Comparison of ENCODE assay signal across 31 cellular contexts in genomic region chr1:224348137-224348536, GRCh38.
"Had no signal": no experiment of that assay in that cellular context is flagged by ENCODE, and none has a peak within 500 bp of the region (broad histone marks: within the 10 kb centered on the region; RNA-seq: fewer than 3 reads in every experiment).

No MANE protein-coding gene starts in this region.

- H3K27me3 Mint-ChIP-seq: activated CD4-positive, alpha-beta memory T cell treated with anti-CD3 and anti-CD28 coated beads for 36 hours; stimulated activated naive CD8-positive, alpha-beta T cell treated with anti-CD3 and anti-CD28 coated beads, Interleukin-15, Interleukin-2, amounts not matched to agents 100 ng/mL and 50 ng/mL, for 24 hours had no signal

- H3K27ac ChIP-seq: breast epithelium, pancreas, prostate gland, sigmoid colon, thoracic aorta, uterus, VCaP had no signal

- ATAC-seq: activated T-cell treated with anti-CD3 and anti-CD28 coated beads, Interleukin-2, amount 50 U/mL, for 4 hours; esophagus mucosa; left colon; pancreas; stimulated activated effector memory CD8-positive, alpha-beta T cell treated with anti-CD3 and anti-CD28 coated beads, Interleukin-12 subunit alpha, Interleukin-12 subunit beta, amount 100 ng/mL, for 72 hours had no signal

- H3K27me3 ChIP-seq: breast epithelium, pancreas, uterus had no signal

- H3K9me3 Mint-ChIP-seq: stimulated activated effector memory CD8-positive, alpha-beta T cell treated with anti-CD3 and anti-CD28 coated beads, Interleukin-12 subunit alpha, Interleukin-12 subunit beta, amount 100 ng/mL, for 72 hours; stimulated activated naive CD8-positive, alpha-beta T cell treated with anti-CD3 and anti-CD28 coated beads, Interleukin-15, Interleukin-2, amounts not matched to agents 100 ng/mL and 50 ng/mL, for 24 hours had no signal

- H3K27ac Mint-ChIP-seq: activated CD4-positive, alpha-beta memory T cell treated with anti-CD3 and anti-CD28 coated beads for 36 hours; activated T-helper 2 cell treated with anti-CD3 and anti-CD28 coated beads, Interferon-gamma antibody, Interleukin-2, Interleukin-4, amounts not matched to agents 10 μg/mL and 5 μg/mL and 100 μg/mL, durations not matched to agents 14 hours and 24 hours and 36 hours; dendritic cell treated with granulocyte-macrophage colony-stimulating factor and Interleukin-4, amounts not matched to agents 40 ng/mL and 50 ng/mL, for 4 days; endodermal cell; naive B cell; stimulated activated effector memory CD8-positive, alpha-beta T cell treated with anti-CD3 and anti-CD28 coated beads, Interleukin-12 subunit alpha, Interleukin-12 subunit beta, amount 100 ng/mL, for 72 hours; stimulated activated naive CD8-positive, alpha-beta T cell treated with anti-CD3 and anti-CD28 coated beads, Interleukin-15, Interleukin-2, amounts not matched to agents 100 ng/mL and 50 ng/mL, for 24 hours had no signal

- DNase-seq: activated CD4-positive, alpha-beta memory T cell treated with anti-CD3 and anti-CD28 coated beads for 36 hours; activated CD4-positive, alpha-beta T cell treated with anti-CD3 and anti-CD28 coated beads for 4 hours; activated T-cell treated with anti-CD3 and anti-CD28 coated beads, Interleukin-2, amount 50 U/mL, for 4 hours; amygdala; endodermal cell; foreskin fibroblast; head of caudate nucleus; hippocampal formation; left colon; mammary epithelial cell; naive B cell; nucleus accumbens; pancreas; retina; sigmoid colon; small intestine; stimulated activated CD4-positive, alpha-beta T cell treated with anti-CD3 and anti-CD28 coated beads, Interleukin-4, amount 100 ng/mL, for 24 hours; T-helper 9 cell; trophoblast cell; uterus had no signal

- H3K36me3 ChIP-seq: breast epithelium, pancreas, prostate gland, sigmoid colon, thoracic aorta, uterus had no signal

- H3K4me3 ChIP-seq: breast epithelium, pancreas, prostate gland, sigmoid colon, thoracic aorta, uterus had no signal

- H3K4me1 Mint-ChIP-seq: central memory CD8-positive, alpha-beta T cell; endodermal cell; naive B cell; neural crest cell; stimulated activated effector memory CD8-positive, alpha-beta T cell treated with anti-CD3 and anti-CD28 coated beads, Interleukin-12 subunit alpha, Interleukin-12 subunit beta, amount 100 ng/mL, for 72 hours had no signal

- H3K9me3 ChIP-seq: pancreas, prostate gland had no signal

- H3K36me3 Mint-ChIP-seq: stimulated activated effector memory CD8-positive, alpha-beta T cell treated with anti-CD3 and anti-CD28 coated beads, Interleukin-12 subunit alpha, Interleukin-12 subunit beta, amount 100 ng/mL, for 72 hours had no signal

- H3K4me3 Mint-ChIP-seq: activated CD4-positive, alpha-beta memory T cell treated with anti-CD3 and anti-CD28 coated beads for 36 hours; activated T-cell treated with anti-CD3 and anti-CD28 coated beads, Interleukin-2, amount 50 U/mL, for 4 hours; central memory CD8-positive, alpha-beta T cell; dendritic cell treated with granulocyte-macrophage colony-stimulating factor and Interleukin-4, amounts not matched to agents 40 ng/mL and 50 ng/mL, for 4 days; endodermal cell; naive B cell; neural crest cell; stimulated activated effector memory CD8-positive, alpha-beta T cell treated with anti-CD3 and anti-CD28 coated beads, Interleukin-12 subunit alpha, Interleukin-12 subunit beta, amount 100 ng/mL, for 72 hours; stimulated activated naive CD8-positive, alpha-beta T cell treated with anti-CD3 and anti-CD28 coated beads, Interleukin-15, Interleukin-2, amounts not matched to agents 100 ng/mL and 50 ng/mL, for 24 hours had no signal

- H3K4me1 ChIP-seq: breast epithelium, pancreas, prostate gland, sigmoid colon, uterus had no signal
